Comparison of ENCODE assay signal across 8 cellular contexts in the genomic region with DNA sequence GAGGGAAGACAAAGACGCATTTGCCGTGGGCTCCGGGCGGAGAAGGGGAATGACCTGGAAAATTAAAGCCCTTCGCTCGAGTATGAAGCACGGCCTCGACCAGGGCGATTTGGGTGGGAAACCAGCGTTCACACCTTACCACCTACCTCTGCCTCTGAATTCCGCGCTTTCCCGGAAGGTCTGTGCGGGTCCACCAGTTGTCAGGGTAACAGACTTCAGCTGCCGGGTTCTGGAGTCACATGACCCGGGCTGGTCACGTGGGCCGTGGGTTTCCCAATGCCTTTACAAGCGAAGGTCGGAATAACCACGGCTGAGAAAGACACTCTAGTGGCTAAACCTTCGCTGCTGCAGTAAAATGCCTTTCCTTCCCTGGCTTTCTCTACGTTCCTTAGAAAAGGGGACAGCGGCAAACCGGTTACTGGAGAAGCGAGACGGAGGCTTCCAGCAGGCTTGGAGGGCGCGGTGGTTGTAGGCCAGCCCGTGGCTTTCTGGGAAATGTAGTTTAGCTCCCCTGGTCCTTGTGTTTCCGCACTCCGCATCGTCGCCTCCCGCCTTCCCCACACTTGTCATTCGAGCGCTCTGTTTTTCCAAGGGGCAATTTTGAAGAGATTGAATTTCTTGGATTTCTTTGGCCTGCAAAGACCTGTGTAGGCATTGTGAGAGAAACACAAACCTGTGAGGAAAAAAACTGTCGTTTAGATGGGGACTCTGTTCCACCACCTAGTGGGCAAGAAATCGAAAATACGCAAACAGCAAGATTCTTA. TPM values are rescaled to one million over a fixed set of nuclear protein-coding genes. Genes with fewer than 3 reads are reported as not detected.
DNase-seq lines count a peak whose midpoint lies in the region; ATAC-seq and TF ChIP-seq lines count a peak whose summit lies in the region.

A gene with protein sequence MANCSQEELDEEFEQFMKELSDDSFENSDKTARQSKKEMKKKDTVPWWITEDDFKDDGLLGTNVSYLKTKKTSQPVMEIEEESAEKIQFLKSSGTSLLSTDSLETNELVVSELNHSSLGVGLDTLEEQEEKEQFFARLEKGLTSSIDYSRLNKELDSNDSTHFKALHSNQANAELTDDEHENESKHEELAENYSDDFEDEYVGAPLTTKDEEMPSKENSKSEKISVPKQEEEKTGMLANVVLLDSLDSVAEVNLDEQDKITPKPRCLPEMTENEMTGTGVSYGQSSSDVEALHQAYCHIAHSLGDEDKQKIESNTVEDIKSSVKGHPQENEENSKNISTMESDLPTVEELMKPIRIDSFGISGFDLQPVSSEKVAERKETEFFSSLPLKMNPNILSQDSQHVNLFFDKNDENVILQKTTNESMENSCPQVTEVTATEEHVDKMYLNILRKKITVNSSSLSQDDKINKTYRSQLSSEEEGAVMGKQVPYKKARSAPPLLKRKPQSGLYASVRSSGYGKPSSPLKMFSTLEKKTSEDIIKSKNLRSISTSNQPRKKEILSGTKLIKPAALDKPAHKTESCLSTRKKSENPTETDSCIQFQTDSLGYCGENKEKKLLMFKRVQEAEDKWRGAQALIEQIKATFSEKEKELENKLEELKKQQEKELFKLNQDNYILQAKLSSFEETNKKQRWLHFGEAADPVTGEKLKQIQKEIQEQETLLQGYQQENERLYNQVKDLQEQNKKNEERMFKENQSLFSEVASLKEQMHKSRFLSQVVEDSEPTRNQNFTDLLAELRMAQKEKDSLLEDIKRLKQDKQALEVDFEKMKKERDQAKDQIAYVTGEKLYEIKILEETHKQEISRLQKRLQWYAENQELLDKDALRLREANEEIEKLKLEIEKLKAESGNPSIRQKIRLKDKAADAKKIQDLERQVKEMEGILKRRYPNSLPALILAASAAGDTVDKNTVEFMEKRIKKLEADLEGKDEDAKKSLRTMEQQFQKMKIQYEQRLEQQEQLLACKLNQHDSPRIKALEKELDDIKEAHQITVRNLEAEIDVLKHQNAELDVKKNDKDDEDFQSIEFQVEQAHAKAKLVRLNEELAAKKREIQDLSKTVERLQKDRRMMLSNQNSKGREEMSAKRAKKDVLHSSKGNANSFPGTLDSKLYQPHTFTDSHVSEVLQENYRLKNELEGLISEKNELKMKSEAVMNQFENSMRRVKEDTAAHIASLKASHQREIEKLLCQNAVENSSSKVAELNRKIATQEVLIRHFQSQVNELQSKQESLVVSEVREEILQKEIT (N-terminal part only) (minus strand): TSS at position 210 of the 764 bp plus-strand sequence. CDS start 1,250 bp downstream, outside the sequence.

- H3K4me1 ChIP-seq in BE2C = no peaks in the 10 kb centered on the region

- H3K4me3 ChIP-seq in BE2C (ENCODE audit: low read depth, low read length) = peak within 1 kb of the TSS; percentile 92
- H3K4me3 ChIP-seq in coronary artery = peak within 1 kb of the TSS; percentile 81

- no peaks in the 10 kb centered on the region for H3K36me3 ChIP-seq in BE2C

- DNase-seq in BE2C = peak; percentile 92
- DNase-seq in NCI-H510A (lab: John Stamatoyannopoulos, UW) = peak; percentile 35
- peak; percentile 84 to 87 for DNase-seq in activated CD4-positive, alpha-beta T cell treated with anti-CD3 and anti-CD28 coated beads for 4 hours
- DNase-seq in coronary artery (ENCODE audit: low spot score) = peak; percentile 95
- peak; percentile 94 for DNase-seq in left lobe of liver (ENCODE audit: low spot score)
- DNase-seq in stimulated activated CD4-positive, alpha-beta T cell treated with anti-CD3 and anti-CD28 coated beads, Interleukin-2, amount 100 ng/mL, for 4 hours (ENCODE audit: low read depth) = peak; percentile 79

- peak; percentile 46 for TF ChIP-seq POLR2A in GM19193 (IDR thresholded peaks at IDR 0.05; ENCODE audit: extremely low read depth, insufficient read depth, insufficient read length)

- ATAC-seq in HG03439 (IDR thresholded peaks at IDR 0.05; ENCODE audit: unreplicated experiment) (peak; percentile 98), left lobe of liver (peak; percentile 97)

- H3K27me3 ChIP-seq in BE2C = peaks cover 17% of the 10 kb centered on the region

- H3K9me3 ChIP-seq in BE2C = no peaks in the 10 kb centered on the region

- H3K27ac ChIP-seq in coronary artery = peak within 1 kb of the TSS; percentile 77 to 97

- peak; percentile 83 for TF ChIP-seq CTCF in BE2C (IDR thresholded peaks at IDR 0.05; ENCODE audit: low read depth, low read length)
- TF ChIP-seq CTCF in coronary artery (IDR thresholded peaks at IDR 0.05) = no peak

RNA-seq across cellular contexts. Expression of the gene that starts here (rescaled TPM):
- 0.26 TPM for polyA plus RNA-seq in BE2C (2012; ENCODE audit: insufficient read depth, insufficient read length, low read depth)
- total RNA-seq in left lobe of liver = 1.7 TPM

Comparison
In these comparisons a context has a peak if more than half of its experiments do, and no peak if none do; other contexts are left out.
1. Peak in every context shown above with its lines: DNase-seq, ATAC-seq, H3K4me3 ChIP-seq and H3K27ac ChIP-seq.
2. DNase-seq: peak in every context shown above with its lines; median percentile 95 in coronary artery; 94 in left lobe of liver; 92 in BE2C; 86 in activated CD4-positive, alpha-beta T cell treated with anti-CD3 and anti-CD28 coated beads for 4 hours; 79 in stimulated activated CD4-positive, alpha-beta T cell treated with anti-CD3 and anti-CD28 coated beads, Interleukin-2, amount 100 ng/mL, for 4 hours; 35 in NCI-H510A.